2 cellular contexts compared by ENCODE assay signal in genomic region chr4:48780867-48781219, GRCh38.
TF ChIP-seq lines count a peak whose summit lies in the region.

No MANE protein-coding gene starts in this region.

TF ChIP-seq in SK-N-SH, 30 proteins besides CTCF, POLR2A, EP300 and RAD21 (continued from another document):
- TF ChIP-seq, protein P1, sequence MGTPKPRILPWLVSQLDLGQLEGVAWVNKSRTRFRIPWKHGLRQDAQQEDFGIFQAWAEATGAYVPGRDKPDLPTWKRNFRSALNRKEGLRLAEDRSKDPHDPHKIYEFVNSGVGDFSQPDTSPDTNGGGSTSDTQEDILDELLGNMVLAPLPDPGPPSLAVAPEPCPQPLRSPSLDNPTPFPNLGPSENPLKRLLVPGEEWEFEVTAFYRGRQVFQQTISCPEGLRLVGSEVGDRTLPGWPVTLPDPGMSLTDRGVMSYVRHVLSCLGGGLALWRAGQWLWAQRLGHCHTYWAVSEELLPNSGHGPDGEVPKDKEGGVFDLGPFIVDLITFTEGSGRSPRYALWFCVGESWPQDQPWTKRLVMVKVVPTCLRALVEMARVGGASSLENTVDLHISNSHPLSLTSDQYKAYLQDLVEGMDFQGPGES (IDR thresholded peaks at IDR 0.05; ENCODE audit: low read depth, low read length), result no peak
- TF ChIP-seq ELF1 (IDR thresholded peaks at IDR 0.05), result peak; percentile 37; the same call in 1 of the 2 replicates
TF ChIP-seq in SK-N-SH: peak in this region for 4.

TF ChIP-seq in SK-N-SH treated with all-trans-retinoic acid at 6 μM for 48 hours, 23 proteins besides CTCF, POLR2A, EP300 and RAD21 (continued from another document):
- TF ChIP-seq BACH2 (CRISPR knock-in tag; IDR thresholded peaks at IDR 0.05; ENCODE audit: borderline replicate concordance), result no peak
- TF ChIP-seq TCF4 (CRISPR knock-in tag; IDR thresholded peaks at IDR 0.05; ENCODE audit: borderline replicate concordance), result no peak
- no peak for TF ChIP-seq TOX (CRISPR knock-in tag; IDR thresholded peaks at IDR 0.05; ENCODE audit: borderline replicate concordance)
- no peak for TF ChIP-seq CREB5 (CRISPR knock-in tag; IDR thresholded peaks at IDR 0.05; ENCODE audit: low read depth)
- TF ChIP-seq, protein P2, sequence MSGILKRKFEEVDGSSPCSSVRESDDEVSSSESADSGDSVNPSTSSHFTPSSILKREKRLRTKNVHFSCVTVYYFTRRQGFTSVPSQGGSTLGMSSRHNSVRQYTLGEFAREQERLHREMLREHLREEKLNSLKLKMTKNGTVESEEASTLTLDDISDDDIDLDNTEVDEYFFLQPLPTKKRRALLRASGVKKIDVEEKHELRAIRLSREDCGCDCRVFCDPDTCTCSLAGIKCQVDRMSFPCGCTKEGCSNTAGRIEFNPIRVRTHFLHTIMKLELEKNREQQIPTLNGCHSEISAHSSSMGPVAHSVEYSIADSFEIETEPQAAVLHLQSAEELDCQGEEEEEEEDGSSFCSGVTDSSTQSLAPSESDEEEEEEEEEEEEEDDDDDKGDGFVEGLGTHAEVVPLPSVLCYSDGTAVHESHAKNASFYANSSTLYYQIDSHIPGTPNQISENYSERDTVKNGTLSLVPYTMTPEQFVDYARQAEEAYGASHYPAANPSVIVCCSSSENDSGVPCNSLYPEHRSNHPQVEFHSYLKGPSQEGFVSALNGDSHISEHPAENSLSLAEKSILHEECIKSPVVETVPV (CRISPR knock-in tag; IDR thresholded peaks at IDR 0.05), result no peak
- no peak for TF ChIP-seq PATZ1 (CRISPR knock-in tag; IDR thresholded peaks at IDR 0.05; ENCODE audit: borderline replicate concordance)
TF ChIP-seq in SK-N-SH treated with all-trans-retinoic acid at 6 μM for 48 hours: peak in this region for 0.
